Comparison of ENCODE assay signal across 22 cellular contexts in the genomic region with DNA sequence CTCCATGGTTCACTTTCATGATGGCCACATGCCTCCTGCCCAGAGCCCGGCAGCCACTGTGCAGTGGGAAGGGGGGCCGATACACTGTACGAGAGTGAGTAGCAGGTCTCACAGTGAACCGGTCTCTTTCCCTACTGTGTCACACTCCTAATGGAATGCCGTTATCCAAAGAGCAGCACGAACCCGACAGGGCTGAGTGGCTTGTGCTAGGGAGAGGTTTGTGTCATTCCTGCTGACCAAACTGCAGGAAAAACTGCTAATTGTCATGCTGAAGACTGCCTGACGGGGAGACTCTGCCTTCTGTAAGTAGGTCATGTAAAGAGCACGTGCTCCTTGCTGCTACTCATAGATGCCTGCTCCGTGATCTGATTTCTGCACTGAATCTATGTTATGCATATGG.
DNase-seq lines count a peak whose midpoint lies in the region; ATAC-seq lines count a peak whose summit lies in the region.
"Had no signal": no experiment of that assay in that cellular context is flagged by ENCODE, and none has a peak within 500 bp of the region (broad histone marks: within the 10 kb centered on the region; RNA-seq: fewer than 3 reads in every experiment).

No MANE protein-coding gene starts in this region.

- H2AFZ ChIP-seq in neuronal stem cell (ENCODE audit: low read length), result peak overlapping the region; percentile 87

- H3K4me1 ChIP-seq in neuronal stem cell (ENCODE audit: control insufficient read depth in 2 of 2, insufficient read depth in 1 of 2, low read depth in 1 of 2, low read length in 2 of 2), result peaks cover 9 to 10% of the 10 kb centered on the region in 2 donors
- H3K4me1 ChIP-seq: breast epithelium, sigmoid colon had no signal

- H2BK120ac ChIP-seq in neuronal stem cell (ENCODE audit: low read depth, low read length), result no peak overlapping the region

- H3K4me1 Mint-ChIP-seq in activated T-cell treated with anti-CD3 and anti-CD28 coated beads, Interleukin-2, amount 50 U/mL, for 72 hours (ENCODE audit: low read depth), result no peaks in the 10 kb centered on the region
- H3K4me1 Mint-ChIP-seq: CD4-positive, CD25-positive, alpha-beta regulatory T cell had no signal

- no peak overlapping the region for H2BK5ac ChIP-seq in neuronal stem cell (ENCODE audit: low read length)

- no peak for ATAC-seq in activated T-cell treated with anti-CD3 and anti-CD28 coated beads, Interleukin-2, amount 50 U/mL, for 72 hours (replicated peaks in 1 of 2)

- no peak overlapping the region for H2BK15ac ChIP-seq in neuronal stem cell (ENCODE audit: low read length)

- H3K27ac Mint-ChIP-seq in activated T-cell treated with anti-CD3 and anti-CD28 coated beads, Interleukin-2, amount 50 U/mL, for 72 hours, result no peak overlapping the region
- H3K27ac Mint-ChIP-seq: activated CD4-positive, alpha-beta memory T cell treated with anti-CD3 and anti-CD28 coated beads for 36 hours; activated naive CD8-positive, alpha-beta T cell; CD4-positive, CD25-positive, alpha-beta regulatory T cell; stimulated activated naive CD8-positive, alpha-beta T cell treated with anti-CD3 and anti-CD28 coated beads, Interleukin-15, Interleukin-2, amounts not matched to agents 100 ng/mL and 50 ng/mL, for 24 hours; type B pancreatic cell had no signal

- H3K36me3 ChIP-seq in H7 (replicated peaks; ENCODE audit: control insufficient read depth, insufficient read depth, low read length), result no peaks in the 10 kb centered on the region
- no peaks in the 10 kb centered on the region for H3K36me3 ChIP-seq in neuronal stem cell (replicated peaks in 1 of 2; ENCODE audit: control insufficient read depth in 2 of 2, insufficient read depth in 2 of 2, low read length in 2 of 2)
- H3K36me3 ChIP-seq: breast epithelium, sigmoid colon had no signal

- H3K27ac ChIP-seq in neuronal stem cell (replicated peaks; ENCODE audit: low read length), result no peak overlapping the region
- H3K27ac ChIP-seq: breast epithelium, sigmoid colon, VCaP had no signal

- no peak overlapping the region for H2BK12ac ChIP-seq in neuronal stem cell (ENCODE audit: low read length)

- no peaks in the 10 kb centered on the region for H3K79me1 ChIP-seq in neuronal stem cell (ENCODE audit: low read depth, low read length)

- H3K9ac ChIP-seq in neuronal stem cell (ENCODE audit: low read depth, low read length, poor library complexity), result no peak overlapping the region

- H3K4me3 Mint-ChIP-seq in activated T-cell treated with anti-CD3 and anti-CD28 coated beads, Interleukin-2, amount 50 U/mL, for 72 hours, result no peak overlapping the region
- H3K4me3 Mint-ChIP-seq: activated CD4-positive, alpha-beta memory T cell treated with anti-CD3 and anti-CD28 coated beads for 36 hours; activated naive CD8-positive, alpha-beta T cell; CD4-positive, CD25-positive, alpha-beta regulatory T cell; stimulated activated naive CD8-positive, alpha-beta T cell treated with anti-CD3 and anti-CD28 coated beads, Interleukin-15, Interleukin-2, amounts not matched to agents 100 ng/mL and 50 ng/mL, for 24 hours; type B pancreatic cell had no signal

- DNase-seq in H7 (peak; percentile 13), cerebellar cortex (ENCODE audit: low spot score) (peak; percentile 92), iPS-NIHi11 (ENCODE audit: low spot score) (peak; percentile 26), neuronal stem cell (ENCODE audit: low spot score) (peak; percentile 17), T1000 (lab: John Stamatoyannopoulos, UW) (no peak), KBM-7 (no peak), SW480 (ENCODE audit: low spot score) (no peak)
- DNase-seq in activated T-cell treated with anti-CD3 and anti-CD28 coated beads, Interleukin-2, amount 50 U/mL, for 72 hours, result no peak
- DNase-seq: activated CD4-positive, alpha-beta memory T cell treated with anti-CD3 and anti-CD28 coated beads for 36 hours; activated T-cell treated with anti-CD3 and anti-CD28 coated beads, Interleukin-2, amount 50 U/mL, for 1 hour; CD4-positive, CD25-positive, alpha-beta regulatory T cell; DMS53; effector CD8-positive, alpha-beta T cell; kidney; NCI-H1930; sigmoid colon; stimulated activated CD4-positive, alpha-beta T cell treated with anti-CD3 and anti-CD28 coated beads, Interleukin-1b, Interleukin-23, amount 100 ng/mL, for 48 hours had no signal

- no peaks in the 10 kb centered on the region for H3K9me3 ChIP-seq in neuronal stem cell (replicated peaks in 1 of 2; ENCODE audit: control insufficient read depth in 2 of 2, insufficient read depth in 1 of 2, low read depth in 1 of 2, low read length in 2 of 2)
- H3K9me3 ChIP-seq: breast epithelium, sigmoid colon had no signal

- H3K9me3 Mint-ChIP-seq in activated T-cell treated with anti-CD3 and anti-CD28 coated beads, Interleukin-2, amount 50 U/mL, for 72 hours, result peaks cover 2 to 3% of the 10 kb centered on the region in 2 donors
- H3K9me3 Mint-ChIP-seq: type B pancreatic cell had no signal

- H3K36me3 Mint-ChIP-seq in activated T-cell treated with anti-CD3 and anti-CD28 coated beads, Interleukin-2, amount 50 U/mL, for 72 hours (ENCODE audit: insufficient read depth in 2 of 2), result no peaks in the 10 kb centered on the region
- H3K36me3 Mint-ChIP-seq: activated CD4-positive, alpha-beta memory T cell treated with anti-CD3 and anti-CD28 coated beads for 36 hours; activated naive CD8-positive, alpha-beta T cell; CD4-positive, CD25-positive, alpha-beta regulatory T cell; type B pancreatic cell had no signal

- no peak overlapping the region for H3K14ac ChIP-seq in neuronal stem cell (ENCODE audit: low read length)

- no peak overlapping the region for H3K18ac ChIP-seq in neuronal stem cell (ENCODE audit: low read length)

- H3K27me3 ChIP-seq in H7 (ENCODE audit: control insufficient read depth, insufficient read depth, low read length) (peaks cover 9% of the 10 kb centered on the region), neuronal stem cell (ENCODE audit: control insufficient read depth in 3 of 3, insufficient read depth in 3 of 3, low read depth in 1 of 3, low read length in 3 of 3) (no peaks in the 10 kb centered on the region)
- H3K27me3 ChIP-seq: breast epithelium had no signal

- no peak overlapping the region for H3K23ac ChIP-seq in neuronal stem cell (ENCODE audit: low read depth, low read length, poor library complexity)

- in situ Hi-C loops in KBM-7 (cut with MboI; ENCODE audit: low pct_unique_long_range_greater_than_20kb, low sequenced_read_pairs), result no loop called here

- no peak overlapping the region for H2AK5ac ChIP-seq in neuronal stem cell (ENCODE audit: low read depth, low read length)

- WGBS in neuronal stem cell (ENCODE audit: extremely low coverage in 2 of 2, insufficient read length in 2 of 2, insufficient replicate concordance in 1 of 2), 2 donors, result no CpG with 5 or more reads among the region's 10 CpGs

- H4K8ac ChIP-seq in neuronal stem cell (ENCODE audit: low read depth, low read length), result no peak overlapping the region

- H3K4me3 ChIP-seq in H7 (ENCODE audit: insufficient read depth, low read depth, low read length), result no peak overlapping the region
- H3K4me3 ChIP-seq in neuronal stem cell (ENCODE audit: low read length in 2 of 2), result peak overlapping the region in 1 of 2 donors; percentile 31
- H3K4me3 ChIP-seq: breast epithelium, sigmoid colon had no signal

- no peak overlapping the region for H3K4me2 ChIP-seq in neuronal stem cell (ENCODE audit: insufficient read depth, low read length, poor library complexity, severe bottlenecking)

- H3K4ac ChIP-seq in neuronal stem cell (ENCODE audit: low read length), result no peak overlapping the region

- peaks cover 5% of the 10 kb centered on the region for H3K27me3 Mint-ChIP-seq in activated T-cell treated with anti-CD3 and anti-CD28 coated beads, Interleukin-2, amount 50 U/mL, for 72 hours (ENCODE audit: low read depth)
- H3K27me3 Mint-ChIP-seq: activated CD4-positive, alpha-beta memory T cell treated with anti-CD3 and anti-CD28 coated beads for 36 hours; CD4-positive, CD25-positive, alpha-beta regulatory T cell; stimulated activated naive CD8-positive, alpha-beta T cell treated with anti-CD3 and anti-CD28 coated beads, Interleukin-15, Interleukin-2, amounts not matched to agents 100 ng/mL and 50 ng/mL, for 24 hours had no signal

- no peak overlapping the region for H4K91ac ChIP-seq in neuronal stem cell (ENCODE audit: low read depth, low read length, poor library complexity)

Comparison
In these comparisons a context has a peak if more than half of its experiments do, and no peak if none do; other contexts are left out.
1. DNase-seq: peak in H7 (single experiment), cerebellar cortex (single experiment), iPS-NIHi11 (single experiment) and neuronal stem cell (single experiment); none in T1000 (single experiment), activated T-cell treated with anti-CD3 and anti-CD28 coated beads, Interleukin-2, amount 50 U/mL, for 72 hours (0 of 2), KBM-7 (single experiment) and SW480 (single experiment).